ENCODE assay signal across 10 cellular contexts in genomic region chr4:139560396-139561084, GRCh38. TPM values are rescaled to one million over a fixed set of nuclear protein-coding genes. Genes with fewer than 3 reads are reported as not detected.
A peak's percentile ranks its signal among the peaks of the same experiment; 100 is the strongest.
DNase-seq lines count a peak whose midpoint lies in the region; ATAC-seq and TF ChIP-seq lines count a peak whose summit lies in the region.
"Had no signal": no experiment of that assay in that cellular context is flagged by ENCODE, and none has a peak within 500 bp of the region (broad histone marks: within the 10 kb centered on the region; RNA-seq: fewer than 3 reads in every experiment).

No MANE protein-coding gene starts in this region.

- H3K27me3 ChIP-seq in upper lobe of left lung, result no peaks in the 10 kb centered on the region

- H3K36me3 ChIP-seq in upper lobe of left lung, result no peaks in the 10 kb centered on the region

- DNase-seq in activated naive CD8-positive, alpha-beta T cell treated with anti-CD3 and anti-CD28 coated beads for 36 hours, result no peak
- DNase-seq in activated naive CD8-positive, alpha-beta T cell treated with anti-CD3 and anti-CD28 coated beads, Interleukin-2, amount 50 U/mL, for 24 hours, result no peak
- DNase-seq in SK-N-DZ (ENCODE audit: low spot score) (peak; percentile 56), iPS-NIHi11 (ENCODE audit: low spot score) (peak; percentile 32), upper lobe of left lung (no peak), HUDEP-2 (lab: John Stamatoyannopoulos, UW; ENCODE audit: unreplicated experiment in 76 of 76) (no peak)
- DNase-seq: NCI-H2171 treated with DMSO at 0.1 percent for 48 hours had no signal

- peak overlapping the region in 3 of 4 donors; percentile 3 to 48 (median 41) for H3K27ac ChIP-seq in upper lobe of left lung
- H3K27ac ChIP-seq: hepatocyte had no signal

- no peak for ATAC-seq in activated naive CD8-positive, alpha-beta T cell treated with anti-CD3 and anti-CD28 coated beads, Interleukin-2, amount 50 U/mL, for 24 hours
- peak in 1 of 2 donors; percentile 20 for ATAC-seq in upper lobe of left lung (ENCODE audit: low FRiP score in 2 of 2)
- ATAC-seq in HG03025 (IDR thresholded peaks at IDR 0.05; ENCODE audit: low FRiP score, unreplicated experiment), result no peak
- ATAC-seq in HG03565 (IDR thresholded peaks at IDR 0.05; ENCODE audit: unreplicated experiment), result no peak

- peaks cover 13 to 27% (median 19%) of the 10 kb centered on the region in 4 donors for H3K4me1 ChIP-seq in upper lobe of left lung

- H3K4me3 ChIP-seq in upper lobe of left lung, result no peak overlapping the region
- H3K4me3 ChIP-seq: hepatocyte had no signal

- H3K4me1 Mint-ChIP-seq in activated naive CD8-positive, alpha-beta T cell treated with anti-CD3 and anti-CD28 coated beads for 36 hours, result peaks cover 33% of the 10 kb centered on the region
- H3K4me1 Mint-ChIP-seq in activated naive CD8-positive, alpha-beta T cell treated with anti-CD3 and anti-CD28 coated beads, Interleukin-2, amount 50 U/mL, for 24 hours, result peaks cover 26% of the 10 kb centered on the region

- H3K27ac Mint-ChIP-seq in activated naive CD8-positive, alpha-beta T cell treated with anti-CD3 and anti-CD28 coated beads for 36 hours, result peak overlapping the region; percentile 46
- no peak overlapping the region for H3K27ac Mint-ChIP-seq in activated naive CD8-positive, alpha-beta T cell treated with anti-CD3 and anti-CD28 coated beads, Interleukin-2, amount 50 U/mL, for 24 hours

- H3K9me3 ChIP-seq in upper lobe of left lung, result no peaks in the 10 kb centered on the region

- no peak for TF ChIP-seq EP300 in upper lobe of left lung (IDR thresholded peaks at IDR 0.05)

- H3K36me3 Mint-ChIP-seq in activated naive CD8-positive, alpha-beta T cell treated with anti-CD3 and anti-CD28 coated beads for 36 hours, result no peaks in the 10 kb centered on the region
- H3K36me3 Mint-ChIP-seq in activated naive CD8-positive, alpha-beta T cell treated with anti-CD3 and anti-CD28 coated beads, Interleukin-2, amount 50 U/mL, for 24 hours (ENCODE audit: low read depth), result no peaks in the 10 kb centered on the region

- no peak for TF ChIP-seq POLR2A in upper lobe of left lung (IDR thresholded peaks at IDR 0.05)

- TF ChIP-seq CTCF in upper lobe of left lung (IDR thresholded peaks at IDR 0.05), result no peak

- H3K27me3 Mint-ChIP-seq in activated naive CD8-positive, alpha-beta T cell treated with anti-CD3 and anti-CD28 coated beads for 36 hours, result peaks cover 15% of the 10 kb centered on the region
- peaks cover 19% of the 10 kb centered on the region for H3K27me3 Mint-ChIP-seq in activated naive CD8-positive, alpha-beta T cell treated with anti-CD3 and anti-CD28 coated beads, Interleukin-2, amount 50 U/mL, for 24 hours

- H3K9me3 Mint-ChIP-seq in activated naive CD8-positive, alpha-beta T cell treated with anti-CD3 and anti-CD28 coated beads for 36 hours, result no peaks in the 10 kb centered on the region
- no peaks in the 10 kb centered on the region for H3K9me3 Mint-ChIP-seq in activated naive CD8-positive, alpha-beta T cell treated with anti-CD3 and anti-CD28 coated beads, Interleukin-2, amount 50 U/mL, for 24 hours

- 44 to 54% methylated on average over 6 of the region's 6 CpGs for WGBS in upper lobe of left lung, 2 donors

- H3K4me3 Mint-ChIP-seq in activated naive CD8-positive, alpha-beta T cell treated with anti-CD3 and anti-CD28 coated beads for 36 hours, result no peak overlapping the region
- no peak overlapping the region for H3K4me3 Mint-ChIP-seq in activated naive CD8-positive, alpha-beta T cell treated with anti-CD3 and anti-CD28 coated beads, Interleukin-2, amount 50 U/mL, for 24 hours

RNA-seq across cellular contexts. Expression of gene SETD7, which starts 4.5 kb away (rescaled TPM):
- total RNA-seq in activated naive CD8-positive, alpha-beta T cell treated with anti-CD3 and anti-CD28 coated beads for 36 hours, result 10 to 100 TPM; 12.2 to 14.1 TPM
- 14.1 and 18.1 TPM in 2 replicates for polyA plus RNA-seq in SK-N-DZ (2014; cell fraction: cytosol; rRNA removed)
- polyA plus RNA-seq in SK-N-DZ (2014; cell fraction: nucleus; rRNA removed), result 7.2 and 11.1 TPM in 2 replicates
- total RNA-seq in upper lobe of left lung, result 10 to 100 TPM; 17.8 to 45.6 (median 34.0) TPM

Comparison
In these comparisons a context has a peak if more than half of its experiments do, and no peak if none do; other contexts are left out.
1. DNase-seq: peak in SK-N-DZ (single experiment) and iPS-NIHi11 (single experiment); none in activated naive CD8-positive, alpha-beta T cell treated with anti-CD3 and anti-CD28 coated beads for 36 hours (single experiment), activated naive CD8-positive, alpha-beta T cell treated with anti-CD3 and anti-CD28 coated beads, Interleukin-2, amount 50 U/mL, for 24 hours (single experiment), upper lobe of left lung (0 of 2) and HUDEP-2 (0 of 76).